ENCODE assay signal across 7 cellular contexts in genomic region chr6:26045046-26045938, GRCh38. TPM values are rescaled to one million over a fixed set of nuclear protein-coding genes. Genes with fewer than 3 reads are reported as not detected.
DNase-seq lines count a peak whose midpoint lies in the region; ATAC-seq, FAIRE-seq and TF ChIP-seq lines count a peak whose summit lies in the region.

No MANE protein-coding gene starts in this region.

- H3K9me3 ChIP-seq in endothelial cell of umbilical vein (replicated peaks; ENCODE audit: control insufficient read depth, insufficient read depth, low read length) (no peaks in the 10 kb centered on the region), muscle layer of colon (ENCODE audit: low read length) (no peaks in the 10 kb centered on the region)

- intact Hi-C loops in endothelial cell of umbilical vein (cut with micrococcal nuclease), result loop anchor here (1.0 kb wide), 2 partner anchors 10 to 19 kb away; no protein-coding TSS in a partner anchor

- TSS peak; percentile 100 for BruUV-seq in endothelial cell of umbilical vein (replicated peaks; lab: Mats Ljungman, UMichigan)

- H3K4me3 ChIP-seq in endothelial cell of umbilical vein (replicated peaks in 1 of 3; ENCODE audit: insufficient read depth in 1 of 3, low read depth in 1 of 3, low read length in 3 of 3) (peak overlapping the region; percentile 3 to 62 (median 45)), muscle layer of colon (ENCODE audit: low read depth in 1 of 2, low read length in 2 of 2) (peak overlapping the region; percentile 63 to 66)

- H3K4me1 ChIP-seq in endothelial cell of umbilical vein (ENCODE audit: control insufficient read depth, extremely low read depth, insufficient read depth, low read length) (peaks cover 19% of the 10 kb centered on the region), muscle layer of colon (ENCODE audit: insufficient read depth, low read length) (peaks cover 3% of the 10 kb centered on the region)

- peak overlapping the region; percentile 92 for H3K27ac ChIP-seq in endothelial cell of umbilical vein (ENCODE audit: insufficient read depth, low read depth, low read length)
- H3K27ac ChIP-seq in muscle layer of colon (ENCODE audit: low read depth, low read length), result peak overlapping the region; percentile 84
- H3K27ac ChIP-seq in substantia nigra (ENCODE audit: low read depth, low read length, poor library complexity, severe bottlenecking), result peak overlapping the region; percentile 76

- no peaks in the 10 kb centered on the region for H3K79me2 ChIP-seq in endothelial cell of umbilical vein (ENCODE audit: control insufficient read depth, insufficient read depth, low read length)

- no peaks in the 10 kb centered on the region for H4K20me1 ChIP-seq in endothelial cell of umbilical vein (replicated peaks; ENCODE audit: control insufficient read depth, extremely low read depth, insufficient read depth, low read length)

- H3K9ac ChIP-seq in endothelial cell of umbilical vein (replicated peaks; ENCODE audit: extremely low read depth, insufficient read depth, low read length) (peak overlapping the region; percentile 70), muscle layer of colon (ENCODE audit: low read length) (peak overlapping the region; percentile 52)

- H3K36me3 ChIP-seq in endothelial cell of umbilical vein (ENCODE audit: control insufficient read depth in 2 of 2, extremely low read depth in 1 of 2, insufficient read depth in 2 of 2, low read length in 2 of 2) (no peaks in the 10 kb centered on the region), muscle layer of colon (ENCODE audit: insufficient read depth, low read length) (no peaks in the 10 kb centered on the region)

- TF ChIP-seq POLR2A in endothelial cell of umbilical vein (IDR thresholded peaks at IDR 0.05; ENCODE audit: low read depth, low read length), result peak; percentile 98

- FAIRE-seq in endothelial cell of umbilical vein (lab: Jason Lieb, UNC), result peak; percentile 81

- peak overlapping the region; percentile 74 for H3K4me2 ChIP-seq in endothelial cell of umbilical vein (ENCODE audit: insufficient read depth, low read length)

- TF ChIP-seq CTCF in endothelial cell of umbilical vein (IDR thresholded peaks at IDR 0.05; ENCODE audit: extremely low read depth in 1 of 2, insufficient read depth in 1 of 2, low read depth in 1 of 2, low read length in 2 of 2), result peak in 1 of 2 donors; percentile 23

- peak; percentile 44 for ATAC-seq in GM18519 (IDR thresholded peaks at IDR 0.05; ENCODE audit: low FRiP score, unreplicated experiment)
- peak; percentile 36 for ATAC-seq in HG03039 (IDR thresholded peaks at IDR 0.05; ENCODE audit: unreplicated experiment)

- H2AFZ ChIP-seq in endothelial cell of umbilical vein (ENCODE audit: low read depth, low read length), result peak overlapping the region; percentile 33

- POLR2A ChIA-PET in endothelial cell of umbilical vein (lab: Charles Lee), result interaction anchor here (0.5 to 2.2 kb wide), 15 partner anchors 10 to 1705 kb away, joined by 3 to 33 read pairs (median 4); a partner anchor contains a TSS

- peak; percentile 86 for DNase-seq in NCI-H226
- peak; percentile 66 for DNase-seq in activated CD8-positive, alpha-beta memory T cell treated with anti-CD3 and anti-CD28 coated beads, Interleukin-2, amount 50 U/mL, for 4 hours
- DNase-seq in endothelial cell of umbilical vein (ENCODE audit: low read depth, low spot score), result peak; percentile 97
- DNase-seq in substantia nigra (lab: John Stamatoyannopoulos, UW), result peak in 40 of 49 donors; percentile 8 to 90 (median 54)

- dilution Hi-C loops in endothelial cell of umbilical vein (cut with MboI; ENCODE audit: extremely low pct_ligation_motif_present, low sequenced_read_pairs), result no loop called here

- H3K27me3 ChIP-seq in endothelial cell of umbilical vein (ENCODE audit: control insufficient read depth in 2 of 2, insufficient read depth in 2 of 2, low read length in 2 of 2), result no peaks in the 10 kb centered on the region
- no peaks in the 10 kb centered on the region for H3K27me3 ChIP-seq in muscle layer of colon (ENCODE audit: control insufficient read depth in 1 of 2, insufficient read depth in 2 of 2, low read length in 2 of 2)

- CTCF ChIA-PET in endothelial cell of umbilical vein (lab: Charles Lee), result interaction anchor here (0.9 to 2.7 kb wide), 5 partner anchors 11 to 44 kb away, joined by 3 to 14 read pairs (median 8); a partner anchor contains a TSS

- H3K9me1 ChIP-seq in endothelial cell of umbilical vein (replicated peaks; ENCODE audit: control insufficient read depth, extremely low read depth, insufficient read depth, low read length), result no peaks in the 10 kb centered on the region

TF ChIP-seq in endothelial cell of umbilical vein, 7 proteins besides CTCF, POLR2A, EP300 and RAD21:
- peak; percentile 90 for TF ChIP-seq POLR2AphosphoS5 (IDR thresholded peaks at IDR 0.05; ENCODE audit: insufficient read depth, low read depth, low read length)
- no peak for TF ChIP-seq EZH2 (IDR thresholded peaks at IDR 0.05; ENCODE audit: borderline replicate concordance, low read depth, low read length, severe bottlenecking)
TF ChIP-seq in endothelial cell of umbilical vein: peak in this region for 1.

RNA-seq across cellular contexts. Expression of gene HFE, which starts 41.9 kb away (rescaled TPM):
- 5.6 and 6.3 TPM in 2 replicates for total RNA-seq in endothelial cell of umbilical vein
- 5.4 and 8.1 TPM in 2 replicates for polyA plus RNA-seq in endothelial cell of umbilical vein
- 5.6 and 6.1 TPM in 2 replicates for polyA plus RNA-seq in endothelial cell of umbilical vein (2011; cell fraction: cytosol; rRNA removed)
- polyA plus RNA-seq in endothelial cell of umbilical vein (2011; cell fraction: nucleus; rRNA removed), result 8.0 and 9.1 TPM in 2 replicates
- 5.1 and 5.8 TPM in 2 replicates for polyA plus RNA-seq in endothelial cell of umbilical vein (2012)
- 8.0 and 18.5 TPM in 2 replicates for polyA minus RNA-seq in endothelial cell of umbilical vein
- 9.4 TPM for polyA minus RNA-seq in endothelial cell of umbilical vein (2011; cell fraction: cytosol; rRNA and poly(A)+ RNA removed)
- polyA minus RNA-seq in endothelial cell of umbilical vein (2011; cell fraction: nucleus; rRNA and poly(A)+ RNA removed), result 3.7 and 3.9 TPM in 2 replicates

Comparison
In these comparisons a context has a peak if more than half of its experiments do, and no peak if none do; other contexts are left out.
1. Peak in every context shown above with its lines: DNase-seq, ATAC-seq, H3K4me3 ChIP-seq and H3K27ac ChIP-seq.